ENCODE assay signal across 1 cellular context in genomic region chr17:47948706-47949196, GRCh38.
A peak's percentile ranks its signal among the peaks of the same experiment; 100 is the strongest.
TF ChIP-seq lines count a peak whose summit lies in the region.

No MANE protein-coding gene starts in this region.

TF ChIP-seq in HepG2, 621 proteins besides CTCF, POLR2A, EP300 and RAD21 (continued from another document and continues in another):
- TF ChIP-seq PAXIP1 (CRISPR knock-in tag; conservative IDR thresholded peaks at IDR 0.05) (peak; percentile 84), YEATS2 (CRISPR knock-in tag; IDR thresholded peaks at IDR 0.05; ENCODE audit: borderline replicate concordance) (peak; percentile 65; the same call in 1 of the 2 replicates), STAT6 (CRISPR knock-in tag; IDR thresholded peaks at IDR 0.05; ENCODE audit: borderline replicate concordance) (no peak), ZNF10 (CRISPR knock-in tag; IDR thresholded peaks at IDR 0.05; ENCODE audit: borderline replicate concordance, low read depth) (no peak), ZNF713 (CRISPR knock-in tag; IDR thresholded peaks at IDR 0.05) (no peak), DR1 (CRISPR knock-in tag; IDR thresholded peaks at IDR 0.05) (no peak), ZBTB42 (CRISPR knock-in tag; IDR thresholded peaks at IDR 0.05) (no peak), ZNF543 (CRISPR knock-in tag; IDR thresholded peaks at IDR 0.05) (no peak), ZNF619 (CRISPR knock-in tag; IDR thresholded peaks at IDR 0.05) (no peak), GATAD1 (CRISPR knock-in tag; IDR thresholded peaks at IDR 0.05) (peak; percentile 46; the same call in 1 of the 2 replicates), ZNF7 (CRISPR knock-in tag; IDR thresholded peaks at IDR 0.05) (no peak), ZNF160 (CRISPR knock-in tag; IDR thresholded peaks at IDR 0.05) (peak; percentile 79), ZNF737 (CRISPR knock-in tag; IDR thresholded peaks at IDR 0.05; ENCODE audit: borderline replicate concordance) (no peak), HCFC1 (IDR thresholded peaks at IDR 0.05; ENCODE audit: low read depth, low read length) (no peak), ZNF335 (CRISPR knock-in tag; IDR thresholded peaks at IDR 0.05) (peak; percentile 97), ZNF652 (CRISPR knock-in tag; IDR thresholded peaks at IDR 0.05; ENCODE audit: borderline replicate concordance, low read depth) (peak; percentile 81), ZBTB2 (CRISPR knock-in tag; IDR thresholded peaks at IDR 0.05; ENCODE audit: low read depth) (0 out of 2 replicates have a peak, but pooled peaks have one; percentile 46), ZNF44 (CRISPR knock-in tag; IDR thresholded peaks at IDR 0.05) (no peak; the same call in 1 of the 2 replicates), TEAD3 (CRISPR knock-in tag; optimal IDR thresholded peaks at IDR 0.05; ENCODE audit: borderline replicate concordance) (peak; percentile 26), HES4 (CRISPR knock-in tag; IDR thresholded peaks at IDR 0.05; ENCODE audit: borderline replicate concordance) (no peak), ZNF607 (CRISPR knock-in tag; IDR thresholded peaks at IDR 0.05; ENCODE audit: borderline replicate concordance) (peak; percentile 51; the same call in 1 of the 2 replicates), SP140L (CRISPR knock-in tag; IDR thresholded peaks at IDR 0.05; ENCODE audit: borderline replicate concordance) (no peak), PHF5A (CRISPR knock-in tag; IDR thresholded peaks at IDR 0.05; ENCODE audit: low read depth, unreplicated experiment) (peak; percentile 19), ZBTB20 (CRISPR knock-in tag; IDR thresholded peaks at IDR 0.05; ENCODE audit: borderline replicate concordance, low read depth) (peak; percentile 18; the same call in 1 of the 2 replicates), ZFP62 (CRISPR knock-in tag; IDR thresholded peaks at IDR 0.05) (no peak), BORCS8-MEF2B (CRISPR knock-in tag; IDR thresholded peaks at IDR 0.05) (no peak; the same call in 1 of the 2 replicates), PREB (CRISPR knock-in tag; IDR thresholded peaks at IDR 0.05) (no peak), NFAT5 (CRISPR knock-in tag; IDR thresholded peaks at IDR 0.05) (peak; percentile 57; the same call in 1 of the 2 replicates), KAT7 (CRISPR knock-in tag; IDR thresholded peaks at IDR 0.05; ENCODE audit: borderline replicate concordance) (no peak), SALL2 (CRISPR knock-in tag; IDR thresholded peaks at IDR 0.05) (peak; percentile 28; the same call in 1 of the 2 replicates), MAFF (IDR thresholded peaks at IDR 0.05; ENCODE audit: low read depth, low read length) (no peak), SALL1 (CRISPR knock-in tag; IDR thresholded peaks at IDR 0.05) (peak; percentile 73), ZBTB44 (CRISPR knock-in tag; IDR thresholded peaks at IDR 0.05) (no peak), ZNF776 (CRISPR knock-in tag; IDR thresholded peaks at IDR 0.05) (no peak), ZFY (CRISPR knock-in tag; IDR thresholded peaks at IDR 0.05) (no peak), HOMEZ (CRISPR knock-in tag; IDR thresholded peaks at IDR 0.05; ENCODE audit: low read depth) (peak; percentile 15; the same call in 1 of the 2 replicates), PHF8 (CRISPR knock-in tag; IDR thresholded peaks at IDR 0.05) (no peak)
- TF ChIP-seq, protein P1, sequence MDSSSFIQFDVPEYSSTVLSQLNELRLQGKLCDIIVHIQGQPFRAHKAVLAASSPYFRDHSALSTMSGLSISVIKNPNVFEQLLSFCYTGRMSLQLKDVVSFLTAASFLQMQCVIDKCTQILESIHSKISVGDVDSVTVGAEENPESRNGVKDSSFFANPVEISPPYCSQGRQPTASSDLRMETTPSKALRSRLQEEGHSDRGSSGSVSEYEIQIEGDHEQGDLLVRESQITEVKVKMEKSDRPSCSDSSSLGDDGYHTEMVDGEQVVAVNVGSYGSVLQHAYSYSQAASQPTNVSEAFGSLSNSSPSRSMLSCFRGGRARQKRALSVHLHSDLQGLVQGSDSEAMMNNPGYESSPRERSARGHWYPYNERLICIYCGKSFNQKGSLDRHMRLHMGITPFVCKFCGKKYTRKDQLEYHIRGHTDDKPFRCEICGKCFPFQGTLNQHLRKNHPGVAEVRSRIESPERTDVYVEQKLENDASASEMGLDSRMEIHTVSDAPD (CRISPR knock-in tag; IDR thresholded peaks at IDR 0.05) = no peak
- TF ChIP-seq, protein P2, sequence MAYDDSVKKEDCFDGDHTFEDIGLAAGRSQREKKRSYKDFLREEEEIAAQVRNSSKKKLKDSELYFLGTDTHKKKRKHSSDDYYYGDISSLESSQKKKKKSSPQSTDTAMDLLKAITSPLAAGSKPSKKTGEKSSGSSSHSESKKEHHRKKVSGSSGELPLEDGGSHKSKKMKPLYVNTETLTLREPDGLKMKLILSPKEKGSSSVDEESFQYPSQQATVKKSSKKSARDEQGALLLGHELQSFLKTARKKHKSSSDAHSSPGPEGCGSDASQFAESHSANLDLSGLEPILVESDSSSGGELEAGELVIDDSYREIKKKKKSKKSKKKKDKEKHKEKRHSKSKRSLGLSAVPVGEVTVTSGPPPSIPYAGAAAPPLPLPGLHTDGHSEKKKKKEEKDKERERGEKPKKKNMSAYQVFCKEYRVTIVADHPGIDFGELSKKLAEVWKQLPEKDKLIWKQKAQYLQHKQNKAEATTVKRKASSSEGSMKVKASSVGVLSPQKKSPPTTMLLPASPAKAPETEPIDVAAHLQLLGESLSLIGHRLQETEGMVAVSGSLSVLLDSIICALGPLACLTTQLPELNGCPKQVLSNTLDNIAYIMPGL (CRISPR knock-in tag; IDR thresholded peaks at IDR 0.05; ENCODE audit: borderline replicate concordance in 1 of 2, low read depth in 1 of 2) = 0 out of 4 replicates have a peak, but pooled peaks of 1 of the 2 experiments have one; percentile 1
- TF ChIP-seq, protein P3, sequence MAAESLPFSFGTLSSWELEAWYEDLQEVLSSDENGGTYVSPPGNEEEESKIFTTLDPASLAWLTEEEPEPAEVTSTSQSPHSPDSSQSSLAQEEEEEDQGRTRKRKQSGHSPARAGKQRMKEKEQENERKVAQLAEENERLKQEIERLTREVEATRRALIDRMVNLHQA (CRISPR knock-in tag; IDR thresholded peaks at IDR 0.05) = no peak
